29 cellular contexts compared by ENCODE assay signal in the genomic region with DNA sequence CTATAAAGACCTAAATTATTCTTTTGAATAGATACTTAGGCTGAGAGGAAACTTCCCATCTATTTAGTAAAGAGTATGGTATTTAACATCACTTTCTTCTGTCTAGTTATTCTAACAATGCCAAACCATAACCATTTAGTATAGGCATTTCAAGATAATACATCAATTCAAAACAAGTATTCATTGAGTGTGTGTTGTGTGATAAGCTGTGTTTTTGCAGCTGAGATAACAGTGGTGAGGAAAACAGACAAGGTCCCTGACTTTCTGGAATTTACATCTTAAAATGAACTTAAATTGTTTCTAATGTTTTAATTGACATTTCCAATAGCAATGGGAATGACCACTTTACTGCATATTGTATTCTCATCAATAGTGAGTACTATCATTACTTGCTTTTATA.
"Had no signal": no experiment of that assay in that cellular context is flagged by ENCODE, and none has a peak within 500 bp of the region (broad histone marks: within the 10 kb centered on the region; RNA-seq: fewer than 3 reads in every experiment).

No MANE protein-coding gene starts in this region.

- H3K4me1 ChIP-seq: body of pancreas, colonic mucosa, gastroesophageal sphincter had no signal

- H3K27me3 Mint-ChIP-seq: activated B cell treated with CpG ODN at 0.5 μM for 24 hours; activated CD8-positive, alpha-beta T cell treated with anti-CD3 and anti-CD28 coated beads for 36 hours; activated naive CD8-positive, alpha-beta T cell; activated T-helper 17 cell treated with anti-CD3 and anti-CD28 coated beads, Interleukin-2, amount 50 U/mL, for 72 hours; T-helper 17 cell had no signal

- H2AFZ ChIP-seq: hepatocyte had no signal

- H3K4me3 Mint-ChIP-seq: activated B cell treated with CpG ODN at 0.5 μM for 24 hours; activated CD8-positive, alpha-beta T cell treated with anti-CD3 and anti-CD28 coated beads for 36 hours; activated naive CD8-positive, alpha-beta T cell; activated T-cell treated with anti-CD3 and anti-CD28 coated beads, Interleukin-2, amount 50 U/mL, for 4 hours; activated T-helper 17 cell treated with anti-CD3 and anti-CD28 coated beads, Interleukin-2, amount 50 U/mL, for 72 hours; endodermal cell; T-helper 17 cell had no signal

- H3K4me3 ChIP-seq: body of pancreas, colonic mucosa, esophagus squamous epithelium, gastroesophageal sphincter, heart right ventricle, hepatocyte had no signal

- H3K27ac ChIP-seq: body of pancreas, colonic mucosa, esophagus squamous epithelium, gastroesophageal sphincter, heart right ventricle, hepatocyte, WERI-Rb-1 had no signal

- H3K9me3 Mint-ChIP-seq: activated B cell treated with CpG ODN at 0.5 μM for 24 hours; activated CD8-positive, alpha-beta T cell treated with anti-CD3 and anti-CD28 coated beads for 36 hours; activated T-cell treated with anti-CD3 and anti-CD28 coated beads, Interleukin-2, amount 50 U/mL, for 4 hours; activated T-helper 17 cell treated with anti-CD3 and anti-CD28 coated beads, Interleukin-2, amount 50 U/mL, for 72 hours had no signal

- H3K27ac Mint-ChIP-seq: activated B cell treated with CpG ODN at 0.5 μM for 24 hours; activated CD8-positive, alpha-beta T cell treated with anti-CD3 and anti-CD28 coated beads for 36 hours; activated naive CD8-positive, alpha-beta T cell; activated T-helper 17 cell treated with anti-CD3 and anti-CD28 coated beads, Interleukin-2, amount 50 U/mL, for 72 hours; endodermal cell had no signal

- H3K36me3 ChIP-seq: colonic mucosa, esophagus squamous epithelium, gastroesophageal sphincter, heart right ventricle, WERI-Rb-1 had no signal

- H3K9me3 ChIP-seq: body of pancreas, colonic mucosa, esophagus squamous epithelium, gastroesophageal sphincter, heart right ventricle had no signal

- H3K27me3 ChIP-seq: body of pancreas, colonic mucosa, esophagus squamous epithelium, gastroesophageal sphincter, heart right ventricle, hepatocyte had no signal

- H3K4me1 Mint-ChIP-seq: activated B cell treated with CpG ODN at 0.5 μM for 24 hours; activated T-helper 17 cell treated with anti-CD3 and anti-CD28 coated beads, Interleukin-2, amount 50 U/mL, for 72 hours; T-helper 17 cell had no signal

- H3K79me2 ChIP-seq: hepatocyte had no signal

- DNase-seq: activated B cell treated with CpG ODN at 0.5 μM for 24 hours; activated CD4-positive, alpha-beta T cell treated with anti-CD3 and anti-CD28 coated beads for 48 hours; activated CD4-positive, alpha-beta T cell treated with anti-CD3 and anti-CD28 coated beads, Interleukin-2, amount 50 U/mL, for 1 hour; activated CD4-positive, alpha-beta T cell treated with anti-CD3 and anti-CD28 coated beads, Interleukin-2, amount 50 U/mL, for 48 hours; activated CD8-positive, alpha-beta memory T cell treated with anti-CD3 and anti-CD28 coated beads for 24 hours; activated CD8-positive, alpha-beta T cell treated with anti-CD3 and anti-CD28 coated beads for 36 hours; activated effector memory CD4-positive, alpha-beta T cell treated with Interleukin-2 at 50 U/mL for 16 hours; activated gamma-delta T cell treated with Interleukin-2 at 50 U/mL for 16 hours; activated naive CD4-positive, alpha-beta T cell treated with anti-CD3 and anti-CD28 coated beads, Interleukin-2, amount 50 U/mL, for 16 hours; activated naive CD4-positive, alpha-beta T cell treated with Interleukin-2 at 50 U/mL for 16 hours; activated T-cell treated with anti-CD3 and anti-CD28 coated beads, Interleukin-2, amount 50 U/mL, for 4 hours; amniotic stem cell; anterior cingulate cortex; body of pancreas; caudate nucleus; cerebellar nuclear complex; colonic mucosa; effector memory CD4-positive, alpha-beta T cell; endodermal cell; esophagus squamous epithelium; foreskin melanocyte; heart right ventricle; T-helper 1 cell; T-helper 17 cell; WERI-Rb-1 had no signal

- H3K4me2 ChIP-seq: hepatocyte had no signal
